ENCODE assay signal across 8 cellular contexts in genomic region chr10:79246209-79246581, GRCh38.
DNase-seq lines count a peak whose midpoint lies in the region; ATAC-seq and TF ChIP-seq lines count a peak whose summit lies in the region.

No MANE protein-coding gene starts in this region.

- POLR2A ChIA-PET in RWPE1 (lab: Yijun Ruan, JAX; ENCODE audit: low non-redundant PET): no interaction called here

- H3K4me3 ChIP-seq in right cardiac atrium (ENCODE audit: low read length): no peak overlapping the region
- H3K4me3 ChIP-seq in gastrocnemius medialis: no peak overlapping the region

- TF ChIP-seq CTCF in RWPE1 (conservative IDR thresholded peaks at IDR 0.05; ENCODE audit: low read depth) (no peak), gastrocnemius medialis (IDR thresholded peaks at IDR 0.05 in 4 of 5, conservative IDR thresholded peaks at IDR 0.05 in 1 of 5) (no peak)

- TF ChIP-seq POLR2A in gastrocnemius medialis (IDR thresholded peaks at IDR 0.05): no peak

- no peaks in the 10 kb centered on the region for H3K36me3 ChIP-seq in gastrocnemius medialis

- DNase-seq in GM03348 (ENCODE audit: low spot score) (peak; percentile 45), RWPE1 (ENCODE audit: low spot score) (no peak), right cardiac atrium (peak; percentile 84 to 90 (median 90)), gastrocnemius medialis (peak in 1 of 2 donors; percentile 82), NCI-H2081 (lab: John Stamatoyannopoulos, UW) (no peak), NCI-H1048 (lab: John Stamatoyannopoulos, UW) (no peak), NCI-H774 (lab: John Stamatoyannopoulos, UW) (no peak)

- H3K27ac ChIP-seq in RWPE1 (peak overlapping the region; percentile 37), right cardiac atrium (ENCODE audit: low read length) (peak overlapping the region; percentile 91), gastrocnemius medialis (peak overlapping the region; percentile 62 to 79 (median 67))

- H3K27me3 ChIP-seq in right cardiac atrium (ENCODE audit: control insufficient read depth, insufficient read depth) (no peaks in the 10 kb centered on the region), gastrocnemius medialis (no peaks in the 10 kb centered on the region)

- ATAC-seq in right cardiac atrium: peak; percentile 49 to 52
- ATAC-seq in gastrocnemius medialis: peak; percentile 37 to 49
- ATAC-seq in HG02588 (IDR thresholded peaks at IDR 0.05; ENCODE audit: unreplicated experiment): no peak

- H3K4me1 ChIP-seq in right cardiac atrium (ENCODE audit: control insufficient read depth, insufficient read depth, low read length) (peaks cover 60% of the 10 kb centered on the region), gastrocnemius medialis (peaks cover 70 to 82% of the 10 kb centered on the region in 2 donors)

- in situ Hi-C loops in gastrocnemius medialis (cut with MboI; ENCODE audit: low sequenced_read_pairs in 4 of 4): no loop called here

- CTCF ChIA-PET in RWPE1 (lab: Yijun Ruan, JAX): no interaction called here

- H3K9me3 ChIP-seq in right cardiac atrium (ENCODE audit: control insufficient read depth, low read length): no peaks in the 10 kb centered on the region
- no peaks in the 10 kb centered on the region for H3K9me3 ChIP-seq in gastrocnemius medialis

- intact Hi-C loops in right cardiac atrium (cut with DNase I): no loop called here
- intact Hi-C loops in gastrocnemius medialis (cut with DNase I; ENCODE audit: low total_unique reads): no loop called here

- 32% methylated on average over 14 of the region's 14 CpGs for WGBS in right cardiac atrium

Comparison
In these comparisons a context has a peak if more than half of its experiments do, and no peak if none do; other contexts are left out.
1. DNase-seq: peak in GM03348 (single experiment) and right cardiac atrium (3 of 3); none in RWPE1 (single experiment), NCI-H2081 (0 of 2), NCI-H1048 (single experiment) and NCI-H774 (single experiment).
2. H3K27ac ChIP-seq: peak in every context shown above with its lines; median percentile 91 in right cardiac atrium; 67 in gastrocnemius medialis; 37 in RWPE1.